25 cellular contexts compared by ENCODE assay signal in genomic region chr3:127037423-127037841, GRCh38. TPM values are rescaled to one million over a fixed set of nuclear protein-coding genes. Genes with fewer than 3 reads are reported as not detected.
A peak's percentile ranks its signal among the peaks of the same experiment; 100 is the strongest.
DNase-seq lines count a peak whose midpoint lies in the region; ATAC-seq and TF ChIP-seq lines count a peak whose summit lies in the region.
"Had no signal": no experiment of that assay in that cellular context is flagged by ENCODE, and none has a peak within 500 bp of the region (broad histone marks: within the 10 kb centered on the region; RNA-seq: fewer than 3 reads in every experiment).

No MANE protein-coding gene starts in this region.

- TF ChIP-seq POLR2A in Peyer's patch (IDR thresholded peaks at IDR 0.05), result no peak
- TF ChIP-seq POLR2A in breast epithelium (IDR thresholded peaks at IDR 0.05), result no peak

- H3K27me3 ChIP-seq in Peyer's patch (no peaks in the 10 kb centered on the region), left ventricle myocardium inferior (ENCODE audit: low read depth) (peaks cover under 1% of the 10 kb centered on the region), breast epithelium (no peaks in the 10 kb centered on the region)
- H3K27me3 ChIP-seq: brain microvascular endothelial cell had no signal

- H3K27ac ChIP-seq in Peyer's patch (peak overlapping the region in 1 of 4 donors; percentile 82), left ventricle myocardium inferior (replicated peaks) (no peak overlapping the region), breast epithelium (peak overlapping the region in 1 of 2 donors; percentile 25)
- H3K27ac ChIP-seq: 22Rv1, brain microvascular endothelial cell, thoracic aorta had no signal

- H3K4me3 ChIP-seq in Peyer's patch (no peak overlapping the region), left ventricle myocardium inferior (no peak overlapping the region), breast epithelium (no peak overlapping the region)
- H3K4me3 ChIP-seq: thoracic aorta had no signal

- H3K4me1 ChIP-seq in Peyer's patch (peaks cover 0 to 25% (median 9%) of the 10 kb centered on the region in 4 donors), left ventricle myocardium inferior (no peaks in the 10 kb centered on the region), breast epithelium (no peaks in the 10 kb centered on the region)

- DNase-seq in DMS 273 (lab: John Stamatoyannopoulos, UW; ENCODE audit: unreplicated experiment), result peak; percentile 42
- DNase-seq in DMS 273 treated with DMSO at 0.1 percent for 48 hours (lab: John Stamatoyannopoulos, UW), result no peak
- DNase-seq in Peyer's patch, result peak in 2 of 3 donors; percentile 74 to 80
- peak; percentile 14 for DNase-seq in left ventricle myocardium inferior
- DNase-seq in sciatic nerve (ENCODE audit: low spot score), result peak; percentile 47
- no peak for DNase-seq in globus pallidus (ENCODE audit: low spot score)
- DNase-seq in breast epithelium (ENCODE audit: low spot score in 2 of 2), result no peak
- DNase-seq: activated CD4-positive, alpha-beta T cell treated with anti-CD3 and anti-CD28 coated beads, Interleukin-2, amount 50 U/mL, for 4 hours; activated naive CD4-positive, alpha-beta T cell treated with anti-CD3 and anti-CD28 coated beads, Interleukin-2, amount 10 ng/mL, durations not matched to agents 7 days and 5 days; activated T-cell treated with anti-CD3 and anti-CD28 coated beads, Interleukin-2, amount 50 U/mL, for 72 hours; brain microvascular endothelial cell; CD4-positive, alpha-beta T cell; effector memory CD4-positive, alpha-beta T cell; foreskin fibroblast; naive thymus-derived CD4-positive, alpha-beta T cell; NCI-H1694; NCI-H2171; NCI-H510A treated with DMSO at 0.1 percent for 48 hours; stimulated activated CD4-positive, alpha-beta T cell treated with anti-CD3 and anti-CD28 coated beads, Interleukin-12 subunit alpha, Interleukin-12 subunit beta, amount 100 ng/mL, for 4 hours; stimulated activated CD4-positive, alpha-beta T cell treated with anti-CD3 and anti-CD28 coated beads, Interleukin-4, amount 100 ng/mL, for 24 hours; stimulated activated naive B cell treated with anti-CD40 and anti-IgM and Interleukin-4, amounts not matched to agents 10 μg/mL and 1 μg/mL and 100 μg/mL, for 72 hours had no signal

- H3K9me3 ChIP-seq in Peyer's patch (no peaks in the 10 kb centered on the region), left ventricle myocardium inferior (replicated peaks) (no peaks in the 10 kb centered on the region), breast epithelium (no peaks in the 10 kb centered on the region)
- H3K9me3 ChIP-seq: thoracic aorta had no signal

- intact Hi-C loops in left ventricle myocardium inferior (cut with micrococcal nuclease) (no loop called here), sciatic nerve (cut with DNase I) (no loop called here), breast epithelium (cut with DNase I; ENCODE audit: low total_unique reads) (no loop called here)

- no peak for ATAC-seq in sciatic nerve
- no peak for ATAC-seq in HG03442 (IDR thresholded peaks at IDR 0.05; ENCODE audit: unreplicated experiment)
- ATAC-seq: activated T-cell treated with anti-CD3 and anti-CD28 coated beads, Interleukin-2, amount 50 U/mL, for 72 hours; left lobe of liver; naive thymus-derived CD4-positive, alpha-beta T cell; stimulated activated naive B cell treated with anti-CD40 and anti-IgM and Interleukin-4, amounts not matched to agents 10 μg/mL and 1 μg/mL and 100 μg/mL, for 72 hours had no signal

- H3K36me3 ChIP-seq in Peyer's patch, result peaks cover 0 to 18% (median 0%) of the 10 kb centered on the region in 3 donors
- H3K36me3 ChIP-seq in left ventricle myocardium inferior, result peaks cover 8% of the 10 kb centered on the region
- no peaks in the 10 kb centered on the region for H3K36me3 ChIP-seq in breast epithelium

- TF ChIP-seq CTCF in Peyer's patch (IDR thresholded peaks at IDR 0.05) (no peak), left ventricle myocardium inferior (IDR thresholded peaks at IDR 0.05; ENCODE audit: borderline replicate concordance) (no peak), breast epithelium (IDR thresholded peaks at IDR 0.05) (no peak)

RNA-seq across cellular contexts. Expression of gene PLXNA1, which starts 54.5 kb away (rescaled TPM):
- total RNA-seq in Peyer's patch, result 10 to 100 TPM; 30.1 to 54.5 (median 44.6) TPM
- total RNA-seq in left ventricle myocardium inferior, result 26.4 TPM
- 35.9 TPM for total RNA-seq in sciatic nerve
- 10 to 100 TPM; 21.3 to 32.2 (median 25.9) TPM for total RNA-seq in breast epithelium

Comparison
In these comparisons a context has a peak if more than half of its experiments do, and no peak if none do; other contexts are left out.
1. DNase-seq: peak in DMS 273 (single experiment), Peyer's patch (2 of 3), left ventricle myocardium inferior (single experiment) and sciatic nerve (single experiment); none in DMS 273 treated with DMSO at 0.1 percent for 48 hours (single experiment), globus pallidus (single experiment) and breast epithelium (0 of 2).